In genomic region chr11:121451982-121452608, GRCh38 we compare ENCODE assay signal across 8 cellular contexts. TPM values are rescaled to one million over a fixed set of nuclear protein-coding genes. Genes with fewer than 3 reads are reported as not detected.
DNase-seq lines count a peak whose midpoint lies in the region; ATAC-seq, FAIRE-seq and TF ChIP-seq lines count a peak whose summit lies in the region.

Gene SORL1, plus strand, starts transcription at chr11:121452314. Its CDS starts 18 bp downstream, at chr11:121452332.

- TF ChIP-seq POLR2A in A549 (IDR thresholded peaks at IDR 0.05; ENCODE audit: low read length): peak; percentile 32; the same call in 1 of the 2 replicates

- TF ChIP-seq EP300 in A549 (IDR thresholded peaks at IDR 0.05): no peak

- H3K36me3 Mint-ChIP-seq in stimulated activated memory B cell treated with anti-CD40 and anti-IgM and Interleukin-4, amounts not matched to agents 10 μg/mL and 1 μg/mL and 100 μg/mL, for 72 hours: no peaks in the 10 kb centered on the region

- no peak for FAIRE-seq in A549 (lab: Jason Lieb, UNC)

- H3K4me1 ChIP-seq in A549: no peaks in the 10 kb centered on the region

- in situ Hi-C loops in GM13977 (cut with MboI; ENCODE audit: low pct_unique_long_range_greater_than_20kb, low sequenced_read_pairs, unreplicated experiment): loop anchor here (10.0 kb wide), 1 partner anchor 127 kb away; no protein-coding TSS in a partner anchor

- H3K4me3 Mint-ChIP-seq in stimulated activated memory B cell treated with anti-CD40 and anti-IgM and Interleukin-4, amounts not matched to agents 10 μg/mL and 1 μg/mL and 100 μg/mL, for 72 hours: peak within 1 kb of the TSS; percentile 89

- peaks cover 61% of the 10 kb centered on the region for H3K4me1 Mint-ChIP-seq in stimulated activated memory B cell treated with anti-CD40 and anti-IgM and Interleukin-4, amounts not matched to agents 10 μg/mL and 1 μg/mL and 100 μg/mL, for 72 hours

- 0% methylated on average over 3 of the region's 89 CpGs for WGBS in A549 (ENCODE audit: missing lambda C conversion rate)

- H3K9me3 ChIP-seq in A549: no peaks in the 10 kb centered on the region

- DNase-seq in A549 (ENCODE audit: low read depth in 1 of 2, low spot score in 1 of 2) (peak; percentile 55 to 64), GM13977 (ENCODE audit: low spot score) (peak; percentile 84), NCI-H226 (peak; percentile 47), activated T-cell treated with anti-CD3 and anti-CD28 coated beads for 4 hours (peak; percentile 53), epithelial cell of prostate (ENCODE audit: low read depth, low spot score) (no peak), mucosa of gallbladder (ENCODE audit: low spot score) (peak; percentile 79)

- peak; percentile 33 to 57 for TF ChIP-seq RAD21 in A549 (conservative IDR thresholded peaks at IDR 0.05 in 1 of 2, IDR thresholded peaks at IDR 0.05 in 1 of 2)

- POLR2A ChIA-PET in A549 (lab: Yijun Ruan, JAX): no interaction called here

- peaks cover 18% of the 10 kb centered on the region for H3K27me3 Mint-ChIP-seq in stimulated activated memory B cell treated with anti-CD40 and anti-IgM and Interleukin-4, amounts not matched to agents 10 μg/mL and 1 μg/mL and 100 μg/mL, for 72 hours

- CTCF ChIA-PET in A549 (lab: Yijun Ruan, JAX): interaction anchor here (0.6 to 3.3 kb wide), 9 partner anchors 10 to 139 kb away, joined by 3 to 17 read pairs (median 5); no protein-coding TSS in a partner anchor

- H3K27ac Mint-ChIP-seq in stimulated activated memory B cell treated with anti-CD40 and anti-IgM and Interleukin-4, amounts not matched to agents 10 μg/mL and 1 μg/mL and 100 μg/mL, for 72 hours: peak within 1 kb of the TSS; percentile 89

- peak within 1 kb of the TSS; percentile 73 to 87 for H3K27ac ChIP-seq in A549
- peak within 1 kb of the TSS; percentile 36 for H3K27ac ChIP-seq in epithelial cell of prostate

- ATAC-seq in A549: peak; percentile 97 to 99
- peak; percentile 44 for ATAC-seq in HG03039 (IDR thresholded peaks at IDR 0.05; ENCODE audit: unreplicated experiment)
- ATAC-seq in stimulated activated memory B cell treated with anti-CD40 and anti-IgM and Interleukin-4, amounts not matched to agents 10 μg/mL and 1 μg/mL and 100 μg/mL, for 72 hours: peak; percentile 76

- peak within 1 kb of the TSS; percentile 82 for H3K4me2 ChIP-seq in A549

- H3K9me3 Mint-ChIP-seq in stimulated activated memory B cell treated with anti-CD40 and anti-IgM and Interleukin-4, amounts not matched to agents 10 μg/mL and 1 μg/mL and 100 μg/mL, for 72 hours: no peaks in the 10 kb centered on the region

- TF ChIP-seq CTCF in A549 (IDR thresholded peaks at IDR 0.05) (peak; percentile 65), GM13977 (IDR thresholded peaks at IDR 0.05; ENCODE audit: extremely low read depth, insufficient read depth, missing control alignments) (peak; percentile 82)

- H3K4me3 ChIP-seq in A549: peak within 1 kb of the TSS; percentile 75

TF ChIP-seq in A549, 52 proteins besides CTCF, POLR2A, EP300 and RAD21:
- no peak for TF ChIP-seq MYC (IDR thresholded peaks at IDR 0.05; ENCODE audit: borderline replicate concordance, low read length)
- TF ChIP-seq KDM1A (IDR thresholded peaks at IDR 0.05; ENCODE audit: low read depth): no peak
- no peak for TF ChIP-seq ZC3H11A (IDR thresholded peaks at IDR 0.05)
- TF ChIP-seq MAZ (IDR thresholded peaks at IDR 0.05; ENCODE audit: borderline replicate concordance, low read depth, low read length): no peak
- 0 out of 2 replicates have a peak, but pooled peaks have one; percentile 36 for TF ChIP-seq E2F6 (IDR thresholded peaks at IDR 0.05; ENCODE audit: borderline replicate concordance, low read depth)
- TF ChIP-seq RARB (CRISPR knock-in tag; IDR thresholded peaks at IDR 0.05): no peak
- peak; percentile 68 for TF ChIP-seq SMC3 (IDR thresholded peaks at IDR 0.05)
- peak in 1 of 2 experiments; percentile 37; a peak in 1 of 5 replicates for TF ChIP-seq JUN (IDR thresholded peaks at IDR 0.05)
- TF ChIP-seq RFX5 (IDR thresholded peaks at IDR 0.05): no peak
- TF ChIP-seq BCL3 (IDR thresholded peaks at IDR 0.05): no peak
- TF ChIP-seq SREBF2 (IDR thresholded peaks at IDR 0.05): no peak
- TF ChIP-seq PHF8 (IDR thresholded peaks at IDR 0.05; ENCODE audit: borderline replicate concordance, low read depth): no peak
- no peak for TF ChIP-seq ZFP36 (IDR thresholded peaks at IDR 0.05; ENCODE audit: borderline replicate concordance, partially characterized antibody)
- no peak for TF ChIP-seq FOSL2 (IDR thresholded peaks at IDR 0.05)
- no peak for TF ChIP-seq FOSL2 (CRISPR knock-in tag; IDR thresholded peaks at IDR 0.05)
- TF ChIP-seq HOXB5 (CRISPR knock-in tag; IDR thresholded peaks at IDR 0.05): no peak
- no peak for TF ChIP-seq TFCP2L1 (CRISPR knock-in tag; IDR thresholded peaks at IDR 0.05)
- TF ChIP-seq NPAS2 (CRISPR knock-in tag; IDR thresholded peaks at IDR 0.05; ENCODE audit: borderline replicate concordance): no peak
- TF ChIP-seq RNF2 (IDR thresholded peaks at IDR 0.05; ENCODE audit: borderline replicate concordance, low read depth): no peak
- no peak for TF ChIP-seq CHD2 (IDR thresholded peaks at IDR 0.05; ENCODE audit: low read length, partially characterized antibody)
- no peak for TF ChIP-seq BHLHE40 (IDR thresholded peaks at IDR 0.05; ENCODE audit: low read depth, low read length)
- no peak for TF ChIP-seq KDM5A (IDR thresholded peaks at IDR 0.05)
- no peak for TF ChIP-seq ATOH8 (CRISPR knock-in tag; IDR thresholded peaks at IDR 0.05; ENCODE audit: low read depth)
- TF ChIP-seq MAX (IDR thresholded peaks at IDR 0.05): peak; percentile 44; the same call in 1 of the 2 replicates
- TF ChIP-seq HMGXB4 (CRISPR knock-in tag; IDR thresholded peaks at IDR 0.05; ENCODE audit: borderline replicate concordance): no peak
- TF ChIP-seq CEBPB (IDR thresholded peaks at IDR 0.05): no peak

RNA-seq across cellular contexts. Expression of gene SORL1, which starts in this region (rescaled TPM):
- polyA plus RNA-seq in A549 (2011; rRNA removed) (3.8 and 4.8 TPM in 2 replicates), A549 (2017; fragmentation: RNase III; extraction: RNeasy Plus Mini Kit Qiagen cat#74134 plus additional on column Dnase treatment) (0.45 to 0.77 TPM (median 0.58 TPM) in 3 replicates)
- polyA plus RNA-seq in A549 (2012; cell fraction: cytosol; rRNA removed): 1.2 and 1.6 TPM in 2 replicates
- polyA plus RNA-seq in A549 (2012; cell fraction: nucleus; rRNA removed): 4.0 and 5.9 TPM in 2 replicates
- polyA minus RNA-seq in A549 (2011; rRNA and poly(A)+ RNA removed): 24.2 and 31.8 TPM in 2 replicates
- 71.3 TPM for total RNA-seq in mucosa of gallbladder

Comparison
In these comparisons a context has a peak if more than half of its experiments do, and no peak if none do; other contexts are left out.
1. ATAC-seq: peak in every context shown above with its lines; median percentile 98 in A549; 76 in stimulated activated memory B cell treated with anti-CD40 and anti-IgM and Interleukin-4, amounts not matched to agents 10 μg/mL and 1 μg/mL and 100 μg/mL, for 72 hours; 44 in HG03039.